Comparison of ENCODE assay signal across 15 cellular contexts in the genomic region with DNA sequence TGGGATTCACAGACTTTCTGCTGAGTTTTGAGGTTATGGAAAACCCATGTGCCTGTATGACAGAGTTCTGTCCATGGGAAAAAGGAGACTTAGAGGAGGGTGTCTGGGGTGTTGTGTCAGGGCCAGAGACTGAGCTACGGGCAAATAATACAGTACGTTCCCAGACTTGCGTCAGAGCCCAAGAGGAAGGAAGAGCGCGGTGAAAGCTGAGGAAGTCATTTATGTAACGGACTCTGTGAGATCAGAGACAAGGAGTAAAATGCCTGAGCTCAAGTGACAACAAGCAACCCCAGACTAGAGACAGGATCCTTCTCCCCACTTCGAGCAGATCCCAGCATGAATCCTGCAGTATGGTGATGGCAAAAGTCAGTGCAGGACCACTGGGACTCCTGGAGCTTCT.
DNase-seq lines count a peak whose midpoint lies in the region; ATAC-seq lines count a peak whose summit lies in the region.
"Had no signal": no experiment of that assay in that cellular context is flagged by ENCODE, and none has a peak within 500 bp of the region (broad histone marks: within the 10 kb centered on the region; RNA-seq: fewer than 3 reads in every experiment).

No MANE protein-coding gene starts in this region.

- peak; percentile 72 for ATAC-seq in T-helper 17 cell
- peak; percentile 59 to 80 for ATAC-seq in left cardiac atrium
- ATAC-seq in HG02852 (IDR thresholded peaks at IDR 0.05; ENCODE audit: unreplicated experiment), result no peak
- no peak for ATAC-seq in stimulated activated naive B cell treated with anti-CD40 and anti-IgM and Interleukin-4, amounts not matched to agents 10 μg/mL and 1 μg/mL and 100 μg/mL, for 72 hours (replicated peaks)
- no peak for ATAC-seq in GM19351 (IDR thresholded peaks at IDR 0.05; ENCODE audit: unreplicated experiment)
- ATAC-seq: Panc1 had no signal

- H3K4me1 Mint-ChIP-seq in T-helper 17 cell, result peaks cover 20% of the 10 kb centered on the region
- peaks cover 2 to 9% of the 10 kb centered on the region in 2 donors for H3K4me1 Mint-ChIP-seq in stimulated activated naive B cell treated with anti-CD40 and anti-IgM and Interleukin-4, amounts not matched to agents 10 μg/mL and 1 μg/mL and 100 μg/mL, for 72 hours
- H3K4me1 Mint-ChIP-seq: memory B cell had no signal

- DNase-seq in GF-D8 (lab: John Stamatoyannopoulos, UW) (peak; percentile 91), T-helper 17 cell (no peak), left cardiac atrium (peak; percentile 41), posterior vena cava (ENCODE audit: low spot score) (peak; percentile 78), RKO (ENCODE audit: low spot score) (no peak)
- no peak for DNase-seq in stimulated activated naive B cell treated with anti-CD40 and anti-IgM and Interleukin-4, amounts not matched to agents 10 μg/mL and 1 μg/mL and 100 μg/mL, for 72 hours
- DNase-seq: BE2C; glutamatergic neuron; stimulated activated CD4-positive, alpha-beta T cell treated with anti-CD3 and anti-CD28 coated beads, Interleukin-4, amount 100 ng/mL, for 1 hour; stimulated activated naive CD4-positive, alpha-beta T cell treated with Interleukin-2 at 50 U/mL for 16 hours; T-helper 9 cell had no signal

- peaks cover 2% of the 10 kb centered on the region for H3K36me3 Mint-ChIP-seq in T-helper 17 cell (ENCODE audit: low read depth)
- H3K36me3 Mint-ChIP-seq in stimulated activated naive B cell treated with anti-CD40 and anti-IgM and Interleukin-4, amounts not matched to agents 10 μg/mL and 1 μg/mL and 100 μg/mL, for 72 hours, result no peaks in the 10 kb centered on the region
- H3K36me3 Mint-ChIP-seq: memory B cell had no signal

- no peaks in the 10 kb centered on the region for H3K9me3 ChIP-seq in T-helper 17 cell (ENCODE audit: control insufficient read depth, low read length, poor library complexity, severe bottlenecking)
- H3K9me3 ChIP-seq: BE2C had no signal

- H3K4me3 Mint-ChIP-seq in T-helper 17 cell, result peak overlapping the region; percentile 28
- no peak overlapping the region for H3K4me3 Mint-ChIP-seq in stimulated activated naive B cell treated with anti-CD40 and anti-IgM and Interleukin-4, amounts not matched to agents 10 μg/mL and 1 μg/mL and 100 μg/mL, for 72 hours
- H3K4me3 Mint-ChIP-seq: memory B cell had no signal

- intact Hi-C loops in left cardiac atrium (cut with DNase I) (no loop called here), posterior vena cava (cut with DNase I) (no loop called here)

- no peaks in the 10 kb centered on the region for H3K9me3 Mint-ChIP-seq in stimulated activated naive B cell treated with anti-CD40 and anti-IgM and Interleukin-4, amounts not matched to agents 10 μg/mL and 1 μg/mL and 100 μg/mL, for 72 hours
- H3K9me3 Mint-ChIP-seq: memory B cell had no signal

- peaks cover 24% of the 10 kb centered on the region for H3K27me3 Mint-ChIP-seq in T-helper 17 cell
- no peaks in the 10 kb centered on the region for H3K27me3 Mint-ChIP-seq in stimulated activated naive B cell treated with anti-CD40 and anti-IgM and Interleukin-4, amounts not matched to agents 10 μg/mL and 1 μg/mL and 100 μg/mL, for 72 hours
- H3K27me3 Mint-ChIP-seq: memory B cell had no signal

- H3K27ac Mint-ChIP-seq in T-helper 17 cell, result no peak overlapping the region
- no peak overlapping the region for H3K27ac Mint-ChIP-seq in stimulated activated naive B cell treated with anti-CD40 and anti-IgM and Interleukin-4, amounts not matched to agents 10 μg/mL and 1 μg/mL and 100 μg/mL, for 72 hours
- H3K27ac Mint-ChIP-seq: memory B cell had no signal

Comparison
In these comparisons a context has a peak if more than half of its experiments do, and no peak if none do; other contexts are left out.
1. DNase-seq: peak in GF-D8 (single experiment), left cardiac atrium (single experiment) and posterior vena cava (single experiment); none in T-helper 17 cell (0 of 3), RKO (single experiment) and stimulated activated naive B cell treated with anti-CD40 and anti-IgM and Interleukin-4, amounts not matched to agents 10 μg/mL and 1 μg/mL and 100 μg/mL, for 72 hours (single experiment).
2. ATAC-seq: peak in T-helper 17 cell (single experiment) and left cardiac atrium (2 of 2); none in HG02852 (single experiment), stimulated activated naive B cell treated with anti-CD40 and anti-IgM and Interleukin-4, amounts not matched to agents 10 μg/mL and 1 μg/mL and 100 μg/mL, for 72 hours (0 of 2) and GM19351 (single experiment).